ENCODE assay signal across 9 cellular contexts in genomic region chr1:203076031-203076511, GRCh38. TPM values are rescaled to one million over a fixed set of nuclear protein-coding genes. Genes with fewer than 3 reads are reported as not detected.
DNase-seq lines count a peak whose midpoint lies in the region; ATAC-seq lines count a peak whose summit lies in the region.
"Had no signal": no experiment of that assay in that cellular context is flagged by ENCODE, and none has a peak within 500 bp of the region (broad histone marks: within the 10 kb centered on the region; RNA-seq: fewer than 3 reads in every experiment).

No MANE protein-coding gene starts in this region.

- H3K36me3 Mint-ChIP-seq in activated T-cell treated with anti-CD3 and anti-CD28 coated beads, Interleukin-2, amount 50 U/mL, for 24 hours (ENCODE audit: low read depth) = no peaks in the 10 kb centered on the region
- peaks cover 7% of the 10 kb centered on the region for H3K36me3 Mint-ChIP-seq in dendritic cell treated with granulocyte-macrophage colony-stimulating factor and Interleukin-4, amounts not matched to agents 40 ng/mL and 50 ng/mL, for 4 days (ENCODE audit: low read depth)
- H3K36me3 Mint-ChIP-seq in memory B cell = peaks cover 3% of the 10 kb centered on the region

- H3K27ac Mint-ChIP-seq in activated T-cell treated with anti-CD3 and anti-CD28 coated beads, Interleukin-2, amount 50 U/mL, for 24 hours = no peak overlapping the region
- peak overlapping the region; percentile 52 for H3K27ac Mint-ChIP-seq in dendritic cell treated with granulocyte-macrophage colony-stimulating factor and Interleukin-4, amounts not matched to agents 40 ng/mL and 50 ng/mL, for 4 days
- H3K27ac Mint-ChIP-seq in memory B cell = no peak overlapping the region

- WGBS in thymus = 15% methylated on average over 30 of the region's 30 CpGs

- peak overlapping the region; percentile 10 for H3K4me3 Mint-ChIP-seq in activated T-cell treated with anti-CD3 and anti-CD28 coated beads, Interleukin-2, amount 50 U/mL, for 24 hours
- H3K4me3 Mint-ChIP-seq in dendritic cell treated with granulocyte-macrophage colony-stimulating factor and Interleukin-4, amounts not matched to agents 40 ng/mL and 50 ng/mL, for 4 days = peak overlapping the region; percentile 69
- H3K4me3 Mint-ChIP-seq in memory B cell = peak overlapping the region; percentile 60

- no peak for ATAC-seq in memory B cell (ENCODE audit: low read depth)
- ATAC-seq in GM18870 (IDR thresholded peaks at IDR 0.05; ENCODE audit: unreplicated experiment) = no peak
- no peak for ATAC-seq in GM21447 (IDR thresholded peaks at IDR 0.05; ENCODE audit: unreplicated experiment)

- peaks cover 6% of the 10 kb centered on the region for H3K4me1 ChIP-seq in thymus (ENCODE audit: control insufficient read depth, insufficient read depth, low read length)

- no peaks in the 10 kb centered on the region for H3K9me3 Mint-ChIP-seq in activated T-cell treated with anti-CD3 and anti-CD28 coated beads, Interleukin-2, amount 50 U/mL, for 24 hours
- H3K9me3 Mint-ChIP-seq in dendritic cell treated with granulocyte-macrophage colony-stimulating factor and Interleukin-4, amounts not matched to agents 40 ng/mL and 50 ng/mL, for 4 days = no peaks in the 10 kb centered on the region
- no peaks in the 10 kb centered on the region for H3K9me3 Mint-ChIP-seq in memory B cell

- peaks cover 7% of the 10 kb centered on the region for H3K27me3 ChIP-seq in thymus (ENCODE audit: control insufficient read depth, insufficient read depth)

- DNase-seq in activated T-cell treated with anti-CD3 and anti-CD28 coated beads, Interleukin-2, amount 50 U/mL, for 24 hours = no peak
- DNase-seq in activated T-cell treated with anti-CD3 and anti-CD28 coated beads, Interleukin-2, amount 50 U/mL, for 1 hour = no peak
- DNase-seq in memory B cell (ENCODE audit: low spot score in 2 of 2) (no peak), NCI-H1105 treated with DMSO at 0.1 percent for 48 hours (lab: John Stamatoyannopoulos, UW) (no peak)
- DNase-seq: NCI-H2081 treated with DMSO at 0.1 percent for 48 hours had no signal

- peaks cover 4% of the 10 kb centered on the region for H3K4me1 Mint-ChIP-seq in activated T-cell treated with anti-CD3 and anti-CD28 coated beads, Interleukin-2, amount 50 U/mL, for 24 hours (ENCODE audit: low read depth)
- peaks cover 42% of the 10 kb centered on the region for H3K4me1 Mint-ChIP-seq in dendritic cell treated with granulocyte-macrophage colony-stimulating factor and Interleukin-4, amounts not matched to agents 40 ng/mL and 50 ng/mL, for 4 days (ENCODE audit: low read depth)
- H3K4me1 Mint-ChIP-seq in memory B cell = peaks cover 5% of the 10 kb centered on the region

- no peaks in the 10 kb centered on the region for H3K9me3 ChIP-seq in thymus (ENCODE audit: control insufficient read depth)

- H3K27me3 Mint-ChIP-seq in activated T-cell treated with anti-CD3 and anti-CD28 coated beads, Interleukin-2, amount 50 U/mL, for 24 hours = peaks cover 55% of the 10 kb centered on the region
- peaks cover 7% of the 10 kb centered on the region for H3K27me3 Mint-ChIP-seq in dendritic cell treated with granulocyte-macrophage colony-stimulating factor and Interleukin-4, amounts not matched to agents 40 ng/mL and 50 ng/mL, for 4 days
- H3K27me3 Mint-ChIP-seq in memory B cell = peaks cover 35% of the 10 kb centered on the region

- H3K27ac ChIP-seq in thymus (ENCODE audit: low read depth) = no peak overlapping the region

- intact Hi-C loops in dendritic cell treated with granulocyte-macrophage colony-stimulating factor and Interleukin-4, amounts not matched to agents 40 ng/mL and 50 ng/mL, for 4 days (cut with micrococcal nuclease) = no loop called here

- peak overlapping the region; percentile 56 for H3K4me3 ChIP-seq in thymus (ENCODE audit: low read length)

- no peaks in the 10 kb centered on the region for H3K36me3 ChIP-seq in thymus (ENCODE audit: control insufficient read depth, insufficient read depth)

RNA-seq across cellular contexts. Expression of gene MYOG, which starts 9.7 kb away (rescaled TPM):
- 4.7 TPM for polyA plus RNA-seq in thymus

RNA-seq across cellular contexts. Expression of gene PPFIA4, which starts 49.8 kb away (rescaled TPM):
- 0.82 TPM for polyA plus RNA-seq in thymus

RNA-seq across cellular contexts. Expression of gene ADORA1, which starts 51.5 kb away (rescaled TPM):
- 0.64 TPM for polyA plus RNA-seq in thymus

Comparison
In these comparisons a context has a peak if more than half of its experiments do, and no peak if none do; other contexts are left out.
1. H3K4me3 Mint-ChIP-seq: peak in every context shown above with its lines; median percentile 69 in dendritic cell treated with granulocyte-macrophage colony-stimulating factor and Interleukin-4, amounts not matched to agents 40 ng/mL and 50 ng/mL, for 4 days; 60 in memory B cell; 10 in activated T-cell treated with anti-CD3 and anti-CD28 coated beads, Interleukin-2, amount 50 U/mL, for 24 hours.